Comparison of ENCODE assay signal across 29 cellular contexts in the genomic region with DNA sequence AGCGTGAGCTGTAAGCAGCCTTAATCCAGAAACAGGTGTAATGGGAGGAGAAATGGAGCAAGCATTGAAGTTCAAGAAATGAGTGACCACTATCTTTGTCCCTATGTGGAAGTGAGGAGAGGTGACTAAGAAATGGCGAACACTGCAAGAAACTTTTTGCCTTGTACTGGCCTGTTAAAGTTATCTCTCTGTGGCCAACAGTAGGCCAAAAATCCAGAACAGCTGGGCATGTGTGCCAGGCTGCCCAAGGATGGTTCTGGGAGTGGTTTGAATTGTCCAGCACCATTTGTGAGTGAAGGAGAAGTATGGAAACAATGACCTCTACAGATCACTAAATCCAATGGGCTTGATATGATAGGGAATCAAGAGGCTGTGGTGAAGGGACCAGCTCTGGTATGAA.
"Had no signal": no experiment of that assay in that cellular context is flagged by ENCODE, and none has a peak within 500 bp of the region (broad histone marks: within the 10 kb centered on the region; RNA-seq: fewer than 3 reads in every experiment).

No MANE protein-coding gene starts in this region.

- H3K4me1 Mint-ChIP-seq: activated B cell treated with CpG ODN at 0.5 μM for 24 hours; activated T-helper 17 cell treated with anti-CD3 and anti-CD28 coated beads, Interleukin-2, amount 50 U/mL, for 72 hours had no signal

- H3K27me3 ChIP-seq: body of pancreas, esophagus squamous epithelium, gastroesophageal sphincter had no signal

- H3K4me1 ChIP-seq: body of pancreas had no signal

- H3K36me3 Mint-ChIP-seq: activated naive CD8-positive, alpha-beta T cell had no signal

- ATAC-seq: activated CD4-positive, CD25-positive, alpha-beta regulatory T cell treated with anti-CD3 and anti-CD28 coated beads, Interleukin-2, amount 50 U/mL, for 24 hours; activated CD8-positive, alpha-beta T cell treated with anti-CD3 and anti-CD28 coated beads for 36 hours; activated T-cell treated with anti-CD3 and anti-CD28 coated beads, Interleukin-2, amount 50 U/mL, for 4 hours; activated T-helper 17 cell treated with anti-CD3 and anti-CD28 coated beads, Interleukin-2, amount 50 U/mL, for 72 hours; body of pancreas; effector memory CD8-positive, alpha-beta T cell; gastroesophageal sphincter; T-helper 17 cell had no signal

- H3K27ac Mint-ChIP-seq: activated B cell treated with CpG ODN at 0.5 μM for 24 hours; activated CD8-positive, alpha-beta T cell treated with anti-CD3 and anti-CD28 coated beads for 36 hours; activated naive CD8-positive, alpha-beta T cell; activated T-helper 17 cell treated with anti-CD3 and anti-CD28 coated beads, Interleukin-2, amount 50 U/mL, for 72 hours; effector memory CD8-positive, alpha-beta T cell; T-helper 17 cell; T-helper 2 cell treated with Interferon-gamma antibody and Interleukin-4, amounts not matched to agents 5 μg/mL and 100 μg/mL, for 36 hours had no signal

- H3K4me3 ChIP-seq: body of pancreas, esophagus squamous epithelium, gastroesophageal sphincter had no signal

- H3K9me3 ChIP-seq: body of pancreas, esophagus squamous epithelium, gastroesophageal sphincter had no signal

- DNase-seq: activated B cell treated with CpG ODN at 0.5 μM for 24 hours; activated CD4-positive, alpha-beta T cell treated with anti-CD3 and anti-CD28 coated beads for 48 hours; activated CD4-positive, alpha-beta T cell treated with anti-CD3 and anti-CD28 coated beads, Interleukin-2, amount 50 U/mL, for 1 hour; activated CD4-positive, alpha-beta T cell treated with anti-CD3 and anti-CD28 coated beads, Interleukin-2, amount 50 U/mL, for 48 hours; activated CD8-positive, alpha-beta memory T cell treated with anti-CD3 and anti-CD28 coated beads for 24 hours; activated CD8-positive, alpha-beta T cell treated with anti-CD3 and anti-CD28 coated beads for 36 hours; activated effector memory CD4-positive, alpha-beta T cell treated with Interleukin-2 at 50 U/mL for 16 hours; activated gamma-delta T cell treated with Interleukin-2 at 50 U/mL for 16 hours; activated naive CD4-positive, alpha-beta T cell treated with anti-CD3 and anti-CD28 coated beads, Interleukin-2, amount 50 U/mL, for 16 hours; activated naive CD4-positive, alpha-beta T cell treated with Interleukin-2 at 50 U/mL for 16 hours; activated T-cell treated with anti-CD3 and anti-CD28 coated beads, Interleukin-2, amount 50 U/mL, for 4 hours; amniotic stem cell; body of pancreas; caudate nucleus; cortex of kidney; dermis blood vessel endothelial cell; effector CD4-positive, alpha-beta T cell; effector memory CD8-positive, alpha-beta T cell; esophagus squamous epithelium; foreskin melanocyte; T-helper 1 cell; T-helper 17 cell; T1000; WERI-Rb-1 had no signal

- H3K36me3 ChIP-seq: gastroesophageal sphincter, WERI-Rb-1 had no signal

- H3K27ac ChIP-seq: body of pancreas, WERI-Rb-1 had no signal

- H3K4me3 Mint-ChIP-seq: activated B cell treated with CpG ODN at 0.5 μM for 24 hours; activated CD8-positive, alpha-beta T cell treated with anti-CD3 and anti-CD28 coated beads for 36 hours; activated naive CD8-positive, alpha-beta T cell; activated T-cell treated with anti-CD3 and anti-CD28 coated beads, Interleukin-2, amount 50 U/mL, for 4 hours; activated T-helper 17 cell treated with anti-CD3 and anti-CD28 coated beads, Interleukin-2, amount 50 U/mL, for 72 hours; effector memory CD8-positive, alpha-beta T cell; T-helper 17 cell; T-helper 2 cell treated with Interferon-gamma antibody and Interleukin-4, amounts not matched to agents 5 μg/mL and 100 μg/mL, for 36 hours had no signal

- H3K9me3 Mint-ChIP-seq: activated B cell treated with CpG ODN at 0.5 μM for 24 hours; activated CD8-positive, alpha-beta T cell treated with anti-CD3 and anti-CD28 coated beads for 36 hours; activated T-cell treated with anti-CD3 and anti-CD28 coated beads, Interleukin-2, amount 50 U/mL, for 4 hours; activated T-helper 17 cell treated with anti-CD3 and anti-CD28 coated beads, Interleukin-2, amount 50 U/mL, for 72 hours; effector memory CD8-positive, alpha-beta T cell; T-helper 2 cell treated with Interferon-gamma antibody and Interleukin-4, amounts not matched to agents 5 μg/mL and 100 μg/mL, for 36 hours had no signal
